Comparison of ENCODE assay signal across 21 cellular contexts in the genomic region with DNA sequence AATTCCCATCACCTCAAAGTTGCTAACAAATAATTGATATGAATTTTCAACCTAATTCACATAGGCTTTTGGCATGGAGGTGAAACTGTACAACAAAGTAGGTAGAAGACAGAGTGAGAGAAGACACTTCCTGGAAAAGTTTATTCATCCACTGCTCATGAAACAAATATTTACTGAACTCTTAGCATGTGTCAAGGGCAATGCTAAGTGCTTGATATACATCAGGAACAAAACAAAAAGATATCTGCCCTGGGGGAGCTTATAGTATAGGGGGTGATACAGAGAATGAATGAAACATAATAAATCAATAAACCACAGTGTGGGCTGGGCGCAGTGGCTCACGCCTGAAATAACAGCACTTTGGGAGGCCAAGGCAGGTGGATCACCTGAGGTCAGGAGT. TPM values are rescaled to one million over a fixed set of nuclear protein-coding genes. Genes with fewer than 3 reads are reported as not detected.
A peak's percentile ranks its signal among the peaks of the same experiment; 100 is the strongest.
DNase-seq lines count a peak whose midpoint lies in the region; ATAC-seq, FAIRE-seq and TF ChIP-seq lines count a peak whose summit lies in the region.
"Had no signal": no experiment of that assay in that cellular context is flagged by ENCODE, and none has a peak within 500 bp of the region (broad histone marks: within the 10 kb centered on the region; RNA-seq: fewer than 3 reads in every experiment).

No MANE protein-coding gene starts in this region.

- DNase-seq in DMS153 (lab: John Stamatoyannopoulos, UW) (peak; percentile 11), DMS153 treated with DMSO at 0.1 percent for 48 hours (lab: John Stamatoyannopoulos, UW; ENCODE audit: unreplicated experiment) (no peak), HepG2 (ENCODE audit: low spot score) (no peak), right lobe of liver (no peak), PC-9 (peak in 1 of 2 experiments; percentile 80), uterus (no peak)
- DNase-seq: BE2C; Calu3; CD4-positive, alpha-beta T cell; CD8-positive, alpha-beta memory T cell; COR-L47; DND-41; GOT3; HFFc6 had no signal

- TF ChIP-seq CTCF in HepG2 (CRISPR knock-in tag; IDR thresholded peaks at IDR 0.05) = no peak
- no peak for TF ChIP-seq CTCF in right lobe of liver (IDR thresholded peaks at IDR 0.05)
- no peak for TF ChIP-seq CTCF in PC-9 (conservative IDR thresholded peaks at IDR 0.05)
- TF ChIP-seq CTCF in uterus (IDR thresholded peaks at IDR 0.05) = no peak

- peaks cover 4% of the 10 kb centered on the region; the same call in 1 of the 2 replicates for H3K4me1 ChIP-seq in HepG2 (ENCODE audit: insufficient read depth, low read length)
- H3K4me1 ChIP-seq in right lobe of liver = no peaks in the 10 kb centered on the region
- H3K4me1 ChIP-seq in PC-9 (replicated peaks; ENCODE audit: insufficient read depth) = peaks cover 13% of the 10 kb centered on the region
- H3K4me1 ChIP-seq in uterus = no peaks in the 10 kb centered on the region
- H3K4me1 ChIP-seq: BE2C; BLaER1 treated with 17β-estradiol and CSF1 and Interleukin-3, amounts not matched to agents 10 nM and 100 nM; HAP-1 had no signal

- H2AFZ ChIP-seq in HepG2 (ENCODE audit: low read length) (no peak overlapping the region), PC-9 (peak overlapping the region; percentile 57; the same call in 1 of the 2 replicates)

- 54% methylated on average over 2 of the region's 2 CpGs for WGBS in HepG2 (ENCODE audit: low lambda C conversion rate)
- 75% methylated on average over 2 of the region's 2 CpGs for WGBS in right lobe of liver (ENCODE audit: insufficient coverage, low coverage, low lambda C conversion rate, missing lambda C conversion rate)

- no peaks in the 10 kb centered on the region for H3K36me3 ChIP-seq in HepG2 (replicated peaks in 1 of 2; ENCODE audit: control insufficient read depth in 1 of 2, insufficient read depth in 2 of 2, low read length in 2 of 2)
- no peaks in the 10 kb centered on the region for H3K36me3 ChIP-seq in right lobe of liver
- H3K36me3 ChIP-seq in PC-9 (ENCODE audit: low read depth) = no peaks in the 10 kb centered on the region
- H3K36me3 ChIP-seq in uterus = no peaks in the 10 kb centered on the region
- H3K36me3 ChIP-seq: BE2C; BLaER1 treated with 17β-estradiol and CSF1 and Interleukin-3, amounts not matched to agents 10 nM and 100 nM; HAP-1 had no signal

- no peak overlapping the region for H3K9ac ChIP-seq in HepG2 (ENCODE audit: insufficient read depth, low read depth, low read length)
- H3K9ac ChIP-seq: BLaER1 treated with 17β-estradiol and CSF1 and Interleukin-3, amounts not matched to agents 10 nM and 100 nM had no signal

- H3K4me2 ChIP-seq in HepG2 (ENCODE audit: low read depth, low read length) (no peak overlapping the region), PC-9 (0 out of 2 replicates have a peak overlapping the region, but pooled peaks have one; percentile 17)
- H3K4me2 ChIP-seq: BLaER1 treated with 17β-estradiol and CSF1 and Interleukin-3, amounts not matched to agents 10 nM and 100 nM had no signal

- H3F3A ChIP-seq in PC-9 (ENCODE audit: insufficient read depth, low read depth) = peaks cover 7% of the 10 kb centered on the region; the same call in 1 of the 2 replicates

- BruUV-seq in HepG2 (replicated peaks; lab: Mats Ljungman, UMichigan) (no TSS peak), PC-9 (replicated peaks; lab: Mats Ljungman, UMichigan) (no TSS peak)

- peaks cover 2 to 5% of the 10 kb centered on the region in 2 experiments; a peak in 1 of 5 replicates for H3K27me3 ChIP-seq in HepG2 (ENCODE audit: control insufficient read depth in 1 of 2, insufficient read depth in 2 of 2, low read length in 2 of 2)
- no peaks in the 10 kb centered on the region for H3K27me3 ChIP-seq in right lobe of liver
- H3K27me3 ChIP-seq in PC-9 (ENCODE audit: insufficient read depth, low read depth) = no peaks in the 10 kb centered on the region
- H3K27me3 ChIP-seq in uterus = no peaks in the 10 kb centered on the region
- H3K27me3 ChIP-seq: BE2C; BLaER1 treated with 17β-estradiol and CSF1 and Interleukin-3, amounts not matched to agents 10 nM and 100 nM had no signal

- TF ChIP-seq POLR2A in HepG2 (IDR thresholded peaks at IDR 0.05; ENCODE audit: insufficient read depth in 1 of 2, low read depth in 2 of 2, low read length in 2 of 2) (no peak), right lobe of liver (IDR thresholded peaks at IDR 0.05) (no peak), uterus (IDR thresholded peaks at IDR 0.05) (no peak)

- H3K9me2 ChIP-seq in PC-9 (ENCODE audit: insufficient read depth) = no peaks in the 10 kb centered on the region

- H3K4me3 ChIP-seq in HepG2 (replicated peaks in 1 of 3; ENCODE audit: insufficient read depth in 1 of 3, low read depth in 2 of 3, low read length in 3 of 3) (no peak overlapping the region), right lobe of liver (no peak overlapping the region), PC-9 (no peak overlapping the region), uterus (no peak overlapping the region)
- H3K4me3 ChIP-seq: BLaER1 treated with 17β-estradiol and CSF1 and Interleukin-3, amounts not matched to agents 10 nM and 100 nM; HAP-1 had no signal

- no peak for ATAC-seq in HepG2
- ATAC-seq in right lobe of liver = no peak

- H4K20me1 ChIP-seq in HepG2 (ENCODE audit: insufficient read depth, low read length) (no peaks in the 10 kb centered on the region), PC-9 (ENCODE audit: insufficient read depth) (no peaks in the 10 kb centered on the region)
- H4K20me1 ChIP-seq: BLaER1 treated with 17β-estradiol and CSF1 and Interleukin-3, amounts not matched to agents 10 nM and 100 nM had no signal

- CTCF ChIA-PET in HepG2 (lab: Yijun Ruan, JAX; ENCODE audit: low intra/inter-chr PET ratio, low total read pairs) (no interaction called here), PC-9 (lab: Charles Lee) (no interaction called here)

- in situ Hi-C loops in HepG2 (cut with HindIII; ENCODE audit: extremely low pct_ligation_motif_present, low pct_unique_long_range_greater_than_20kb) = no loop called here

- intact Hi-C loops in HepG2 (cut with micrococcal nuclease; ENCODE audit: unreplicated experiment) (no loop called here), right lobe of liver (cut with DNase I) (no loop called here), PC-9 (cut with micrococcal nuclease; ENCODE audit: unreplicated experiment) (loop anchor here (10.0 kb wide), 2 partner anchors 104 to 194 kb away; partner anchors contain the start of gene MPPE1), uterus (cut with DNase I; ENCODE audit: low total_unique reads) (no loop called here)

- TF ChIP-seq EP300 in HepG2 (IDR thresholded peaks at IDR 0.05; ENCODE audit: low read depth in 2 of 2, low read length in 2 of 2) = peak in 1 of 2 experiments; percentile 14; a peak in 1 of 4 replicates
- no peak for TF ChIP-seq EP300 in HepG2 (CRISPR knock-in tag; IDR thresholded peaks at IDR 0.05; ENCODE audit: borderline replicate concordance)

- H3K79me2 ChIP-seq in HepG2 (ENCODE audit: insufficient read depth, low read length) (no peaks in the 10 kb centered on the region), PC-9 (ENCODE audit: low read depth) (no peaks in the 10 kb centered on the region)

- no peak for TF ChIP-seq RAD21 in HepG2 (CRISPR knock-in tag; IDR thresholded peaks at IDR 0.05)

- H3K27ac ChIP-seq in HepG2 (ENCODE audit: extremely low read length, insufficient read depth, low read length) (no peak overlapping the region), right lobe of liver (no peak overlapping the region), PC-9 (0 out of 2 replicates have a peak overlapping the region, but pooled peaks have one; percentile 31), uterus (no peak overlapping the region)
- H3K27ac ChIP-seq: 22Rv1; BLaER1 treated with 17β-estradiol and CSF1 and Interleukin-3, amounts not matched to agents 10 nM and 100 nM had no signal

- POLR2A ChIA-PET in HepG2 (lab: Yijun Ruan, JAX) = no interaction called here
- POLR2A ChIA-PET in PC-9 (lab: Charles Lee; ENCODE audit: unreplicated experiment) = no interaction called here

- FAIRE-seq in HepG2 (lab: Jason Lieb, UNC) = no peak
- FAIRE-seq: A204.1, G401.6, GM12892, H54 had no signal

- H3K9me3 ChIP-seq in HepG2 (ENCODE audit: low read length) = no peaks in the 10 kb centered on the region
- no peaks in the 10 kb centered on the region for H3K9me3 ChIP-seq in right lobe of liver
- no peaks in the 10 kb centered on the region; the same call in 1 of the 2 replicates for H3K9me3 ChIP-seq in PC-9 (ENCODE audit: insufficient read depth, low read depth)
- H3K9me3 ChIP-seq in uterus = no peaks in the 10 kb centered on the region
- H3K9me3 ChIP-seq: BE2C; BLaER1 treated with 17β-estradiol and CSF1 and Interleukin-3, amounts not matched to agents 10 nM and 100 nM; HAP-1 had no signal

TF ChIP-seq in HepG2, 621 proteins besides CTCF, POLR2A, EP300 and RAD21:
- TF ChIP-seq ARNT2 (CRISPR knock-in tag; IDR thresholded peaks at IDR 0.05; ENCODE audit: low read depth) (no peak), SNRNP70 (IDR thresholded peaks at IDR 0.05; ENCODE audit: low read depth, low read length) (no peak), RARA (CRISPR knock-in tag; IDR thresholded peaks at IDR 0.05) (peak; percentile 53; the same call in 1 of the 2 replicates)
TF ChIP-seq in HepG2: peak in this region for 1.

RNA-seq across cellular contexts. Expression of gene CHMP1B, which starts 50.3 kb away (rescaled TPM):
- total RNA-seq in HepG2 (2016; rRNA removed; fragmentation: Illumina TruSeq; extraction: Trizol) (18.8 and 24.0 TPM in 2 replicates), right lobe of liver (10 to 100 TPM; 13.5 to 22.4 (median 18.2) TPM), PC-9 (2021) (68.0 and 73.6 TPM in 2 replicates), uterus (10 to 100 TPM in 3 of 4 donors, 1 to 10 TPM in 1; 8.2 to 65.0 (median 17.5) TPM)
- total RNA-seq in HepG2 (2016; cell fraction: cytosol; rRNA removed; fragmentation: Illumina TruSeq; extraction: Trizol; ENCODE audit: low read depth) = 4.1 TPM in 2 replicates
- total RNA-seq in HepG2 (2016; cell fraction: insoluble cytoplasmic fraction; rRNA removed; fragmentation: Illumina TruSeq; extraction: Trizol) = 18.9 and 22.7 TPM in 2 replicates
- total RNA-seq in HepG2 (2016; cell fraction: membrane; rRNA removed; fragmentation: Illumina TruSeq; extraction: Trizol) = 8.7 and 9.1 TPM in 2 replicates
- total RNA-seq in HepG2 (2016; cell fraction: nucleus; rRNA removed; fragmentation: Illumina TruSeq; extraction: Trizol) = 15.1 and 15.2 TPM in 2 replicates
- 19.1 and 20.2 TPM in 2 replicates for polyA plus RNA-seq in HepG2 (2011; rRNA removed)
- 19.1 and 22.1 TPM in 2 replicates for polyA plus RNA-seq in HepG2 (2011; cell fraction: cytosol; rRNA removed)
- polyA plus RNA-seq in HepG2 (2011; cell fraction: nucleus; rRNA removed) = 6.4 and 8.0 TPM in 2 replicates
- 23.0 and 26.4 TPM in 2 replicates for polyA plus RNA-seq in HepG2 (2012)
- 2.7 and 2.9 TPM in 2 replicates for polyA plus RNA-seq in HepG2 (2016; cell fraction: cytosol; fragmentation: Illumina TruSeq; extraction: Trizol; ENCODE audit: low read depth)
- polyA plus RNA-seq in HepG2 (2016; cell fraction: insoluble cytoplasmic fraction; fragmentation: Illumina TruSeq; extraction: Trizol; ENCODE audit: low read depth) = 29.6 and 30.5 TPM in 2 replicates
- polyA plus RNA-seq in HepG2 (2016; cell fraction: membrane; fragmentation: Illumina TruSeq; extraction: Trizol; ENCODE audit: low read depth) = 5.7 and 6.2 TPM in 2 replicates
- 21.5 and 22.8 TPM in 2 replicates for polyA plus RNA-seq in HepG2 (2016; cell fraction: nucleus; fragmentation: Illumina TruSeq; extraction: Trizol; ENCODE audit: insufficient read depth, low read depth)
- 15.1 and 30.4 TPM in 2 replicates for polyA minus RNA-seq in HepG2 (2011; rRNA and poly(A)+ RNA removed; ENCODE audit: low replicate concordance)
- polyA minus RNA-seq in HepG2 (2011; cell fraction: cytosol; rRNA and poly(A)+ RNA removed) = 11.8 and 14.1 TPM in 2 replicates
- 12.7 and 15.6 TPM in 2 replicates for polyA minus RNA-seq in HepG2 (2011; cell fraction: nucleus; rRNA and poly(A)+ RNA removed)
